ENCODE assay signal across 1 cellular context in the genomic region with DNA sequence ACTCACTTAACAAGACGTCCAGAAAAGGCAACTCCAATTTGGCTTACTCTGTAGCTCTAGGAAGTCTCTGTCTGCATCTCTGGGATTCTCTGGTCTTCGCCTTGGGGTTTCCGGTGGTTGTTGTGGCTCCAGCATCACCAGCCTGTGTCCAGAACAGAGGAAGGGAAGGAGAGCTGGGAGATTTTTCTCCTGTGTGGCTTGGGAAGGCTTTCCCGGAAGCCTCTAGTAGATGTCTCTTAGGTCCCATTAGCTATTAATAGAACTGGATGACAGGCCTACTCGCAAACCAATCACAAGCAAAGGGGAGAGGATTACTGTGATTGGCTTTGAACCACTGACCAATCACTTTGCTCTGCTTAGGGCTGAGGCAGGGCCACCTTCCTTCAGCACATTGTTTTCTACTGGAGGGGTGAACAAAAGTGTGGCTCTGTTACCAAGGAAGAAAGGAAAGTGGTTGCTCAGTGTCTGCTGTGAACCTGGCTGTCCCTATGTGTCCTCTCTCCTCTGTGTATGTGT.
TF ChIP-seq lines count a peak whose summit lies in the region.

No MANE protein-coding gene starts in this region.

TF ChIP-seq in K562, 482 proteins besides CTCF, POLR2A, EP300 and RAD21 (continued from another document):
- TF ChIP-seq, protein P1, sequence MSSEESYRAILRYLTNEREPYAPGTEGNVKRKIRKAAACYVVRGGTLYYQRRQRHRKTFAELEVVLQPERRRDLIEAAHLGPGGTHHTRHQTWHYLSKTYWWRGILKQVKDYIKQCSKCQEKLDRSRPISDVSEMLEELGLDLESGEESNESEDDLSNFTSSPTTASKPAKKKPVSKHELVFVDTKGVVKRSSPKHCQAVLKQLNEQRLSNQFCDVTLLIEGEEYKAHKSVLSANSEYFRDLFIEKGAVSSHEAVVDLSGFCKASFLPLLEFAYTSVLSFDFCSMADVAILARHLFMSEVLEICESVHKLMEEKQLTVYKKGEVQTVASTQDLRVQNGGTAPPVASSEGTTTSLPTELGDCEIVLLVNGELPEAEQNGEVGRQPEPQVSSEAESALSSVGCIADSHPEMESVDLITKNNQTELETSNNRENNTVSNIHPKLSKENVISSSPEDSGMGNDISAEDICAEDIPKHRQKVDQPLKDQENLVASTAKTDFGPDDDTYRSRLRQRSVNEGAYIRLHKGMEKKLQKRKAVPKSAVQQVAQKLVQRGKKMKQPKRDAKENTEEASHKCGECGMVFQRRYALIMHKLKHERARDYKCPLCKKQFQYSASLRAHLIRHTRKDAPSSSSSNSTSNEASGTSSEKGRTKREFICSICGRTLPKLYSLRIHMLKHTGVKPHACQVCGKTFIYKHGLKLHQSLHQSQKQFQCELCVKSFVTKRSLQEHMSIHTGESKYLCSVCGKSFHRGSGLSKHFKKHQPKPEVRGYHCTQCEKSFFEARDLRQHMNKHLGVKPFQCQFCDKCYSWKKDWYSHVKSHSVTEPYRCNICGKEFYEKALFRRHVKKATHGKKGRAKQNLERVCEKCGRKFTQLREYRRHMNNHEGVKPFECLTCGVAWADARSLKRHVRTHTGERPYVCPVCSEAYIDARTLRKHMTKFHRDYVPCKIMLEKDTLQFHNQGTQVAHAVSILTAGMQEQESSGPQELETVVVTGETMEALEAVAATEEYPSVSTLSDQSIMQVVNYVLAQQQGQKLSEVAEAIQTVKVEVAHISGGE (CRISPR knock-in tag; IDR thresholded peaks at IDR 0.05) = peak in 1 of 3 experiments; percentile 67; a peak in 1 of 6 replicates
